ENCODE assay signal across 8 cellular contexts in the genomic region with DNA sequence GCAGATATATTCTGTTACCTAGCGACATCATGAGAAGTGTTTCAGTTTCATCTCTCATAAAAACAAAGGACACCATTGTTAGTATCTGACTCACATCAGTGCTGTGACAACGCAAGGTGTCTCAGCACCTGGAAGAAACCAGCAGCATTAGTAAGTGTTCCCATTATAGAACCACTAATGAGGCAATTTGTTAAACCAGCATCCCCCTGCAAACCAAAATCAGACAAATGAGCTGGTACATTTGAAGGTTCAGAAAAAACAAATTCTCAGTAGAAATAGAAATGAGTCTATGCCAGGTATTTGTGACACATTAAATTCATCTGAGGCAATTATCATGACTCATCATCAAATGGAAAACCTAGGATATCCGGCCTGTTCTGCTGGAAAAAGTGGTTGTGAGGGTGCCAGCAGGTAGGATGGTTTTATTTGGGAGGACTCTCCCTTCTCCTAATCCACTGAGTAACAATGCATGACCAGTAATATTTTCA.
A peak's percentile ranks its signal among the peaks of the same experiment; 100 is the strongest.
DNase-seq lines count a peak whose midpoint lies in the region; ATAC-seq and TF ChIP-seq lines count a peak whose summit lies in the region.

No MANE protein-coding gene starts in this region.

- peak overlapping the region; percentile 94 for H3K27ac ChIP-seq in foreskin keratinocyte
- no peak overlapping the region for H3K27ac ChIP-seq in gastroesophageal sphincter
- H3K27ac ChIP-seq in endodermal cell (ENCODE audit: low read depth, low read length), result no peak overlapping the region
- H3K27ac ChIP-seq in stomach, result no peak overlapping the region

- intact Hi-C loops in stomach (cut with DNase I; ENCODE audit: low total_unique reads), result no loop called here

- H3K27ac Mint-ChIP-seq in endodermal cell, result no peak overlapping the region

- no peaks in the 10 kb centered on the region for H3K36me3 ChIP-seq in gastroesophageal sphincter
- no peaks in the 10 kb centered on the region for H3K36me3 ChIP-seq in endodermal cell (ENCODE audit: control insufficient read depth, insufficient read depth, low read length)
- no peaks in the 10 kb centered on the region for H3K36me3 ChIP-seq in stomach

- no peaks in the 10 kb centered on the region for H3K9me3 Mint-ChIP-seq in endodermal cell

- TF ChIP-seq CTCF in foreskin keratinocyte (conservative IDR thresholded peaks at IDR 0.05) (no peak), gastroesophageal sphincter (IDR thresholded peaks at IDR 0.05) (no peak), endodermal cell (conservative IDR thresholded peaks at IDR 0.05) (no peak), stomach (IDR thresholded peaks at IDR 0.05) (no peak)

- H3K4me3 ChIP-seq in gastroesophageal sphincter (no peak overlapping the region), endodermal cell (ENCODE audit: low read length) (no peak overlapping the region), stomach (no peak overlapping the region)

- no peak for TF ChIP-seq POLR2A in gastroesophageal sphincter (IDR thresholded peaks at IDR 0.05)
- TF ChIP-seq POLR2A in stomach (IDR thresholded peaks at IDR 0.05), result no peak

- TF ChIP-seq EP300 in gastroesophageal sphincter (IDR thresholded peaks at IDR 0.05) (no peak), stomach (IDR thresholded peaks at IDR 0.05) (no peak)

- H3K9ac ChIP-seq in endodermal cell (ENCODE audit: extremely low read depth, low read length, poor library complexity, severe bottlenecking), result no peak overlapping the region

- WGBS in gastroesophageal sphincter (ENCODE audit: low coverage in 1 of 2), 2 donors, result 80 to 83% methylated on average over 2 to 3 of the region's 3 CpGs
- 95 to 97% methylated on average over 2 to 3 of the region's 3 CpGs for WGBS in endodermal cell (ENCODE audit: insufficient coverage in 1 of 2, insufficient read length in 1 of 2), 2 experiments
- WGBS in stomach, 5 donors, result 71 to 84% (median 80%) methylated on average over 3 of the region's 3 CpGs

- DNase-seq in HT-29 (ENCODE audit: low spot score) (peak; percentile 36), foreskin keratinocyte (peak; percentile 92 to 94), DMS 273 treated with DMSO at 0.1 percent for 48 hours (lab: John Stamatoyannopoulos, UW) (no peak), endodermal cell (no peak), stomach (no peak)

- no peaks in the 10 kb centered on the region for H3K36me3 Mint-ChIP-seq in endodermal cell (ENCODE audit: low read depth)

- H3K4me3 Mint-ChIP-seq in endodermal cell, result no peak overlapping the region

- H3K27me3 ChIP-seq in foreskin keratinocyte (no peaks in the 10 kb centered on the region), gastroesophageal sphincter (no peaks in the 10 kb centered on the region), endodermal cell (ENCODE audit: control insufficient read depth, insufficient read depth, low read length, poor library complexity, severe bottlenecking) (no peaks in the 10 kb centered on the region), stomach (no peaks in the 10 kb centered on the region)

- H3K27me3 Mint-ChIP-seq in endodermal cell (ENCODE audit: insufficient read depth), result no peaks in the 10 kb centered on the region

- no peaks in the 10 kb centered on the region for H3K4me1 Mint-ChIP-seq in endodermal cell

- H3K4me1 ChIP-seq in foreskin keratinocyte (peaks cover 22% of the 10 kb centered on the region), gastroesophageal sphincter (no peaks in the 10 kb centered on the region), endodermal cell (ENCODE audit: control insufficient read depth, insufficient read depth, low read length) (no peaks in the 10 kb centered on the region), stomach (no peaks in the 10 kb centered on the region)

- H3K9me3 ChIP-seq in gastroesophageal sphincter (no peaks in the 10 kb centered on the region), endodermal cell (ENCODE audit: control insufficient read depth, low read length) (no peaks in the 10 kb centered on the region), stomach (no peaks in the 10 kb centered on the region)

- ATAC-seq in GM18868 (IDR thresholded peaks at IDR 0.05; ENCODE audit: unreplicated experiment) (peak; percentile 84), GM21786 (IDR thresholded peaks at IDR 0.05; ENCODE audit: unreplicated experiment) (peak; percentile 87), foreskin keratinocyte (peak; percentile 96), gastroesophageal sphincter (no peak)

Comparison
In these comparisons a context has a peak if more than half of its experiments do, and no peak if none do; other contexts are left out.
1. DNase-seq: peak in HT-29 (single experiment) and foreskin keratinocyte (2 of 2); none in DMS 273 treated with DMSO at 0.1 percent for 48 hours (single experiment), endodermal cell (single experiment) and stomach (single experiment).